In genomic region chr11:65538915-65539374, GRCh38 we compare ENCODE assay signal across 1 cellular context.
TF ChIP-seq lines count a peak whose summit lies in the region.

No MANE protein-coding gene starts in this region.

TF ChIP-seq in HepG2, 621 proteins besides CTCF, POLR2A, EP300 and RAD21:
- peak; percentile 10 for TF ChIP-seq AGO2 (optimal IDR thresholded peaks at IDR 0.05; ENCODE audit: low read depth, low read length)
- no peak for TF ChIP-seq ZMYM3 (CRISPR knock-in tag; IDR thresholded peaks at IDR 0.05)
- TF ChIP-seq RBFOX2 (IDR thresholded peaks at IDR 0.05; ENCODE audit: low read depth, low read length), result peak; percentile 51
